ENCODE assay signal across 27 cellular contexts in genomic region chr3:143314291-143315093, GRCh38.
DNase-seq lines count a peak whose midpoint lies in the region.
"Had no signal": no experiment of that assay in that cellular context is flagged by ENCODE, and none has a peak within 500 bp of the region (broad histone marks: within the 10 kb centered on the region; RNA-seq: fewer than 3 reads in every experiment).

No MANE protein-coding gene starts in this region.

- no peaks in the 10 kb centered on the region for H3K27me3 ChIP-seq in adipocyte (replicated peaks; ENCODE audit: control insufficient read depth, insufficient read depth, low read length)
- no peaks in the 10 kb centered on the region; the same call in 1 of the 2 replicates for H3K27me3 ChIP-seq in HAP-1 (ENCODE audit: low read depth)
- H3K27me3 ChIP-seq: ascending aorta, Peyer's patch had no signal

- no peak overlapping the region for H3K9ac ChIP-seq in adipocyte (ENCODE audit: low read length)

- H3K27me3 Mint-ChIP-seq in activated CD4-positive, alpha-beta memory T cell treated with anti-CD3 and anti-CD28 coated beads for 36 hours, result no peaks in the 10 kb centered on the region
- no peaks in the 10 kb centered on the region for H3K27me3 Mint-ChIP-seq in activated CD4-positive, alpha-beta memory T cell treated with anti-CD3 and anti-CD28 coated beads, Interleukin-2, amount 10 ng/mL, durations not matched to agents 7 days and 5 days
- H3K27me3 Mint-ChIP-seq: stimulated activated naive CD8-positive, alpha-beta T cell treated with anti-CD3 and anti-CD28 coated beads, Interleukin-15, Interleukin-2, amounts not matched to agents 100 ng/mL and 50 ng/mL, for 24 hours had no signal

- peak overlapping the region; percentile 25 for H3K27ac Mint-ChIP-seq in activated CD4-positive, alpha-beta memory T cell treated with anti-CD3 and anti-CD28 coated beads for 36 hours
- H3K27ac Mint-ChIP-seq in activated CD4-positive, alpha-beta memory T cell treated with anti-CD3 and anti-CD28 coated beads, Interleukin-2, amount 10 ng/mL, durations not matched to agents 7 days and 5 days, result no peak overlapping the region
- H3K27ac Mint-ChIP-seq: activated naive CD4-positive, alpha-beta T cell treated with anti-CD3 and anti-CD28 coated beads for 36 hours; stimulated activated naive CD8-positive, alpha-beta T cell treated with anti-CD3 and anti-CD28 coated beads, Interleukin-15, Interleukin-2, amounts not matched to agents 100 ng/mL and 50 ng/mL, for 24 hours had no signal

- no peaks in the 10 kb centered on the region for H3K36me3 Mint-ChIP-seq in activated CD4-positive, alpha-beta memory T cell treated with anti-CD3 and anti-CD28 coated beads for 36 hours
- no peaks in the 10 kb centered on the region for H3K36me3 Mint-ChIP-seq in activated CD4-positive, alpha-beta memory T cell treated with anti-CD3 and anti-CD28 coated beads, Interleukin-2, amount 10 ng/mL, durations not matched to agents 7 days and 5 days (ENCODE audit: low read depth)

- in situ Hi-C loops in HAP-1 (cut with MboI; ENCODE audit: low sequenced_read_pairs), result no loop called here

- CTCF ChIA-PET in activated CD4-positive, alpha-beta memory T cell treated with anti-CD3 and anti-CD28 coated beads for 36 hours (lab: Charles Lee), result no interaction called here
- CTCF ChIA-PET in activated CD4-positive, alpha-beta memory T cell treated with anti-CD3 and anti-CD28 coated beads, Interleukin-2, amount 10 ng/mL, durations not matched to agents 7 days and 5 days (lab: Charles Lee), result no interaction called here

- H3K4me3 Mint-ChIP-seq in activated CD4-positive, alpha-beta memory T cell treated with anti-CD3 and anti-CD28 coated beads for 36 hours, result no peak overlapping the region
- no peak overlapping the region for H3K4me3 Mint-ChIP-seq in activated CD4-positive, alpha-beta memory T cell treated with anti-CD3 and anti-CD28 coated beads, Interleukin-2, amount 10 ng/mL, durations not matched to agents 7 days and 5 days
- H3K4me3 Mint-ChIP-seq: activated naive CD4-positive, alpha-beta T cell treated with anti-CD3 and anti-CD28 coated beads for 36 hours; activated T-cell treated with anti-CD3 and anti-CD28 coated beads, Interleukin-2, amount 50 U/mL, for 4 hours; CD14-positive monocyte; stimulated activated naive CD8-positive, alpha-beta T cell treated with anti-CD3 and anti-CD28 coated beads, Interleukin-15, Interleukin-2, amounts not matched to agents 100 ng/mL and 50 ng/mL, for 24 hours had no signal

- DNase-seq in activated CD4-positive, alpha-beta memory T cell treated with anti-CD3 and anti-CD28 coated beads for 36 hours, result no peak
- no peak for DNase-seq in activated CD4-positive, alpha-beta memory T cell treated with anti-CD3 and anti-CD28 coated beads, Interleukin-2, amount 10 ng/mL, durations not matched to agents 7 days and 5 days
- DNase-seq in adipocyte (ENCODE audit: low read depth) (peak; percentile 84), left kidney (ENCODE audit: low read depth, low spot score) (peak; percentile 59), NCI-H146 treated with DMSO at 0.1 percent for 48 hours (lab: John Stamatoyannopoulos, UW; ENCODE audit: unreplicated experiment) (no peak), OCI-M1 (lab: John Stamatoyannopoulos, UW) (no peak), SK-N-DZ (ENCODE audit: low spot score) (no peak), HAP-1 (ENCODE audit: low spot score in 2 of 2) (no peak)
- DNase-seq: activated CD4-positive, CD25-positive, alpha-beta regulatory T cell; activated naive CD4-positive, alpha-beta T cell treated with anti-CD3 and anti-CD28 coated beads for 36 hours; activated T-cell treated with anti-CD3 and anti-CD28 coated beads, Interleukin-2, amount 50 U/mL, for 4 hours; DMS 273 treated with DMSO at 0.1 percent for 48 hours; erythroblast; GDM1; glutamatergic neuron; GOT3; KBM-7; left cardiac atrium; NCI-H2081; NCI-H446 treated with DMSO at 0.1 percent for 48 hours; Peyer's patch; stimulated activated CD4-positive, alpha-beta T cell treated with anti-CD3 and anti-CD28 coated beads, Interleukin-4, amount 100 ng/mL, for 1 hour; trophoblast cell had no signal

- POLR2A ChIA-PET in activated CD4-positive, alpha-beta memory T cell treated with anti-CD3 and anti-CD28 coated beads for 36 hours (lab: Charles Lee), result no interaction called here
- POLR2A ChIA-PET in activated CD4-positive, alpha-beta memory T cell treated with anti-CD3 and anti-CD28 coated beads, Interleukin-2, amount 10 ng/mL, durations not matched to agents 7 days and 5 days (lab: Charles Lee), result no interaction called here

- H3K36me3 ChIP-seq in adipocyte (ENCODE audit: control insufficient read depth, insufficient read depth, low read length, severe bottlenecking) (no peaks in the 10 kb centered on the region), HAP-1 (replicated peaks) (no peaks in the 10 kb centered on the region)
- H3K36me3 ChIP-seq: ascending aorta, Peyer's patch had no signal

- no peaks in the 10 kb centered on the region for H3K9me3 ChIP-seq in adipocyte (ENCODE audit: control insufficient read depth, low read length)
- H3K9me3 ChIP-seq in HAP-1, result no peaks in the 10 kb centered on the region
- H3K9me3 ChIP-seq: ascending aorta, Peyer's patch had no signal

- H3K4me1 ChIP-seq in adipocyte (ENCODE audit: control insufficient read depth, insufficient read depth, low read length) (peaks cover 19% of the 10 kb centered on the region), HAP-1 (no peaks in the 10 kb centered on the region)
- H3K4me1 ChIP-seq: Peyer's patch had no signal

- no peak overlapping the region for H3K4me3 ChIP-seq in adipocyte (ENCODE audit: low read length)
- H3K4me3 ChIP-seq in HAP-1, result no peak overlapping the region
- H3K4me3 ChIP-seq: ascending aorta, Peyer's patch, SK-N-MC had no signal

- H3K9me3 Mint-ChIP-seq in activated CD4-positive, alpha-beta memory T cell treated with anti-CD3 and anti-CD28 coated beads for 36 hours, result no peaks in the 10 kb centered on the region
- no peaks in the 10 kb centered on the region for H3K9me3 Mint-ChIP-seq in activated CD4-positive, alpha-beta memory T cell treated with anti-CD3 and anti-CD28 coated beads, Interleukin-2, amount 10 ng/mL, durations not matched to agents 7 days and 5 days
- H3K9me3 Mint-ChIP-seq: activated naive CD4-positive, alpha-beta T cell treated with anti-CD3 and anti-CD28 coated beads for 36 hours; activated T-cell treated with anti-CD3 and anti-CD28 coated beads, Interleukin-2, amount 50 U/mL, for 4 hours; stimulated activated naive CD8-positive, alpha-beta T cell treated with anti-CD3 and anti-CD28 coated beads, Interleukin-15, Interleukin-2, amounts not matched to agents 100 ng/mL and 50 ng/mL, for 24 hours had no signal

- no peaks in the 10 kb centered on the region for H3K4me1 Mint-ChIP-seq in activated CD4-positive, alpha-beta memory T cell treated with anti-CD3 and anti-CD28 coated beads for 36 hours (ENCODE audit: low read depth)
- H3K4me1 Mint-ChIP-seq in activated CD4-positive, alpha-beta memory T cell treated with anti-CD3 and anti-CD28 coated beads, Interleukin-2, amount 10 ng/mL, durations not matched to agents 7 days and 5 days, result no peaks in the 10 kb centered on the region

- intact Hi-C loops in activated CD4-positive, alpha-beta memory T cell treated with anti-CD3 and anti-CD28 coated beads for 36 hours (cut with micrococcal nuclease), result no loop called here

Comparison
In these comparisons a context has a peak if more than half of its experiments do, and no peak if none do; other contexts are left out.
1. DNase-seq: peak in adipocyte (single experiment) and left kidney (single experiment); none in activated CD4-positive, alpha-beta memory T cell treated with anti-CD3 and anti-CD28 coated beads for 36 hours (single experiment), activated CD4-positive, alpha-beta memory T cell treated with anti-CD3 and anti-CD28 coated beads, Interleukin-2, amount 10 ng/mL, durations not matched to agents 7 days and 5 days (single experiment), NCI-H146 treated with DMSO at 0.1 percent for 48 hours (single experiment), OCI-M1 (single experiment), SK-N-DZ (single experiment) and HAP-1 (0 of 2).